1 cellular context compared by ENCODE assay signal in genomic region chr2:162018530-162018929, GRCh38.
TF ChIP-seq lines count a peak whose summit lies in the region.

No MANE protein-coding gene starts in this region.

TF ChIP-seq in SK-N-SH, 30 proteins besides CTCF, POLR2A, EP300 and RAD21:
- no peak for TF ChIP-seq FOXJ3 (CRISPR knock-in tag; IDR thresholded peaks at IDR 0.05)
